Comparison of ENCODE assay signal across 8 cellular contexts in genomic region chr7:139359366-139360209, GRCh38. TPM values are rescaled to one million over a fixed set of nuclear protein-coding genes. Genes with fewer than 3 reads are reported as not detected.
DNase-seq lines count a peak whose midpoint lies in the region; ATAC-seq and TF ChIP-seq lines count a peak whose summit lies in the region.

Gene LUC7L2 (plus strand): TSS chr7:139359894. CDS start chr7:139360262, 368 bp downstream.

- no peaks in the 10 kb centered on the region for H3K9me3 ChIP-seq in left lung

- no peaks in the 10 kb centered on the region for H3K27me3 ChIP-seq in left lung

- H3K27ac ChIP-seq in left lung = peak within 1 kb of the TSS; percentile 99 to 100

- intact Hi-C loops in left lung (cut with DNase I) = no loop called here

- DNase-seq in C1 segment of cervical spinal cord (lab: John Stamatoyannopoulos, UW) (peak; percentile 87 to 99 (median 98)), NCI-H748 (lab: John Stamatoyannopoulos, UW; ENCODE audit: unreplicated experiment) (peak; percentile 99), dedifferentiated amniotic fluid mesenchymal stem cell (ENCODE audit: extremely low spot score) (peak; percentile 99), left lung (peak; percentile 99 to 100)
- DNase-seq in activated CD4-positive, alpha-beta T cell treated with anti-CD3 and anti-CD28 coated beads, Interleukin-2, amount 50 U/mL, for 1 hour = peak; percentile 100
- DNase-seq in stimulated activated CD4-positive, alpha-beta T cell treated with anti-CD3 and anti-CD28 coated beads, Interleukin-2, amount 100 ng/mL, for 48 hours = peak; percentile 98 to 99

- ATAC-seq in GM19351 (IDR thresholded peaks at IDR 0.05; ENCODE audit: unreplicated experiment) = peak; percentile 68
- peak; percentile 62 for ATAC-seq in HG03521 (IDR thresholded peaks at IDR 0.05; ENCODE audit: unreplicated experiment)
- ATAC-seq in left lung = peak; percentile 95

- H3K4me3 ChIP-seq in left lung = peak within 1 kb of the TSS; percentile 72 to 91

- TF ChIP-seq CTCF in left lung (IDR thresholded peaks at IDR 0.05) = peak in 1 of 2 donors; percentile 31

- no peaks in the 10 kb centered on the region for H3K36me3 ChIP-seq in left lung

- peaks cover 6 to 50% of the 10 kb centered on the region in 2 donors for H3K4me1 ChIP-seq in left lung

RNA-seq across cellular contexts. Expression of gene LUC7L2, which starts in this region (rescaled TPM):
- total RNA-seq in left lung = 10 to 100 TPM; 67.2 to 76.6 TPM

Comparison
In these comparisons a context has a peak if more than half of its experiments do, and no peak if none do; other contexts are left out.
1. Peak in every context shown above with its lines: DNase-seq, ATAC-seq, H3K4me3 ChIP-seq and H3K27ac ChIP-seq.